Comparison of ENCODE assay signal across 10 cellular contexts in genomic region chr1:201295861-201296260, GRCh38. TPM values are rescaled to one million over a fixed set of nuclear protein-coding genes. Genes with fewer than 3 reads are reported as not detected.
DNase-seq lines count a peak whose midpoint lies in the region; ATAC-seq and TF ChIP-seq lines count a peak whose summit lies in the region.
"Had no signal": no experiment of that assay in that cellular context is flagged by ENCODE, and none has a peak within 500 bp of the region (broad histone marks: within the 10 kb centered on the region; RNA-seq: fewer than 3 reads in every experiment).

No MANE protein-coding gene starts in this region.

- WGBS in ovary, 3 donors: 46 to 51% (median 48%) methylated on average over 3 of the region's 3 CpGs

- no peaks in the 10 kb centered on the region for H3K36me3 ChIP-seq in adipocyte (ENCODE audit: control insufficient read depth, insufficient read depth, low read length, severe bottlenecking)
- no peaks in the 10 kb centered on the region for H3K36me3 ChIP-seq in ovary

- H3K9ac ChIP-seq in adipocyte (ENCODE audit: low read length): no peak overlapping the region

- DNase-seq in HFF-Myc (ENCODE audit: extremely low read depth, low read depth) (peak; percentile 37), adipocyte (ENCODE audit: low read depth) (peak; percentile 73), iris pigment epithelial cell (ENCODE audit: low read depth) (peak; percentile 53), cortex of kidney (lab: John Stamatoyannopoulos, UW) (no peak), ovary (no peak), mucosa of gallbladder (ENCODE audit: low spot score) (no peak)
- DNase-seq: body of pancreas, NCI-H2081 treated with DMSO at 0.1 percent for 48 hours had no signal

- H3K4me1 ChIP-seq in adipocyte (ENCODE audit: control insufficient read depth, insufficient read depth, low read length): peaks cover 20% of the 10 kb centered on the region
- no peaks in the 10 kb centered on the region for H3K4me1 ChIP-seq in ovary (ENCODE audit: insufficient read depth)
- H3K4me1 ChIP-seq: body of pancreas had no signal

- TF ChIP-seq CTCF in HFF-Myc (IDR thresholded peaks at IDR 0.05; ENCODE audit: low read depth, low read length, missing control alignments) (no peak), ovary (IDR thresholded peaks at IDR 0.05) (no peak)

- intact Hi-C loops in ovary (cut with DNase I): no loop called here

- H3K27me3 ChIP-seq in adipocyte (replicated peaks; ENCODE audit: control insufficient read depth, insufficient read depth, low read length): peaks cover 21% of the 10 kb centered on the region
- H3K27me3 ChIP-seq in ovary: no peaks in the 10 kb centered on the region
- H3K27me3 ChIP-seq: body of pancreas had no signal

- TF ChIP-seq POLR2A in ovary (IDR thresholded peaks at IDR 0.05): no peak

- TF ChIP-seq EP300 in ovary (IDR thresholded peaks at IDR 0.05): no peak

- no peak overlapping the region for H3K27ac ChIP-seq in ovary
- H3K27ac ChIP-seq: body of pancreas had no signal

- H3K4me3 ChIP-seq in HFF-Myc (replicated peaks; ENCODE audit: low read depth, low read length) (no peak overlapping the region), adipocyte (ENCODE audit: low read length) (no peak overlapping the region), ovary (no peak overlapping the region)
- H3K4me3 ChIP-seq: body of pancreas, lung had no signal

- H3K9me3 ChIP-seq in adipocyte (ENCODE audit: control insufficient read depth, low read length) (no peaks in the 10 kb centered on the region), ovary (no peaks in the 10 kb centered on the region)
- H3K9me3 ChIP-seq: body of pancreas had no signal

- ATAC-seq in GM18520 (IDR thresholded peaks at IDR 0.05; ENCODE audit: unreplicated experiment): no peak
- ATAC-seq: body of pancreas had no signal

RNA-seq across cellular contexts. Expression of gene PKP1, which starts 12.6 kb away (rescaled TPM):
- under 1 TPM in 5 of 7 donors, not detected in 2; 0.07 to 0.48 (median 0.18) TPM for total RNA-seq in ovary
- under 1 TPM; 0.05 to 0.18 TPM for polyA plus RNA-seq in ovary
- total RNA-seq in mucosa of gallbladder: 0.09 TPM

Comparison
In these comparisons a context has a peak if more than half of its experiments do, and no peak if none do; other contexts are left out.
1. DNase-seq: peak in HFF-Myc (single experiment), adipocyte (single experiment) and iris pigment epithelial cell (single experiment); none in cortex of kidney (single experiment), ovary (0 of 5) and mucosa of gallbladder (single experiment).